In genomic region chr10:23523251-23523650, GRCh38 we compare ENCODE assay signal across 2 cellular contexts.
TF ChIP-seq lines count a peak whose summit lies in the region.

No MANE protein-coding gene starts in this region.

TF ChIP-seq in HepG2, 621 proteins besides CTCF, POLR2A, EP300 and RAD21 (continues in another document):
- TF ChIP-seq SMAD1 (CRISPR knock-in tag; IDR thresholded peaks at IDR 0.05; ENCODE audit: borderline replicate concordance, low read depth) (no peak), ZBTB26 (CRISPR knock-in tag; IDR thresholded peaks at IDR 0.05; ENCODE audit: borderline replicate concordance) (no peak), ZHX1 (CRISPR knock-in tag; IDR thresholded peaks at IDR 0.05; ENCODE audit: low read depth) (no peak), KDM1A (CRISPR knock-in tag; IDR thresholded peaks at IDR 0.05) (no peak), HDAC2 (CRISPR knock-in tag; IDR thresholded peaks at IDR 0.05) (no peak), THAP7 (CRISPR knock-in tag; IDR thresholded peaks at IDR 0.05) (no peak), ZBTB3 (CRISPR knock-in tag; IDR thresholded peaks at IDR 0.05; ENCODE audit: borderline replicate concordance, low read depth) (no peak), ZNF773 (CRISPR knock-in tag; IDR thresholded peaks at IDR 0.05; ENCODE audit: borderline replicate concordance) (no peak), KIAA2018 (CRISPR knock-in tag; IDR thresholded peaks at IDR 0.05; ENCODE audit: borderline replicate concordance) (no peak), MXD1 (CRISPR knock-in tag; IDR thresholded peaks at IDR 0.05) (no peak)

TF ChIP-seq in H1, 55 proteins besides CTCF, POLR2A, EP300 and RAD21:
- TF ChIP-seq ATF2 (IDR thresholded peaks at IDR 0.05; ENCODE audit: low read length) (no peak), CBX5 (IDR thresholded peaks at IDR 0.05; ENCODE audit: low read depth, low read length) (no peak), BCL11A (IDR thresholded peaks at IDR 0.05; ENCODE audit: low read depth in 2 of 2, low read length in 2 of 2) (no peak), CEBPB (IDR thresholded peaks at IDR 0.05; ENCODE audit: low read depth, low read length) (no peak), CTBP2 (IDR thresholded peaks at IDR 0.05; ENCODE audit: borderline replicate concordance, insufficient read depth, insufficient read length, low read length) (no peak), EZH2 (IDR thresholded peaks at IDR 0.05; ENCODE audit: low read depth, low read length, severe bottlenecking) (no peak), CREB1 (IDR thresholded peaks at IDR 0.05) (no peak), MAX (IDR thresholded peaks at IDR 0.05) (no peak), ZNF274 (IDR thresholded peaks at IDR 0.05; ENCODE audit: borderline replicate concordance, extremely low read depth, low read length) (no peak), GTF2F1 (IDR thresholded peaks at IDR 0.05; ENCODE audit: borderline replicate concordance, low read depth, low read length) (no peak)
